ENCODE assay signal across 1 cellular context in genomic region chr12:53005986-53006809, GRCh38.
TF ChIP-seq lines count a peak whose summit lies in the region.

TSS of gene EIF4B (plus strand) at chr12:53006456. CDS start at chr12:53006484, 28 bp downstream.

TF ChIP-seq in GM12878, 131 proteins besides CTCF, POLR2A, EP300 and RAD21 (continued from another document and continues in another):
- TF ChIP-seq RB1 (IDR thresholded peaks at IDR 0.05; ENCODE audit: borderline replicate concordance) (peak; percentile 73; the same call in 1 of the 2 replicates), RCOR1 (conservative IDR thresholded peaks at IDR 0.05; ENCODE audit: low read depth, low read length) (no peak), NR2F1 (conservative IDR thresholded peaks at IDR 0.05) (no peak), PKNOX1 (IDR thresholded peaks at IDR 0.05) (peak; percentile 91), PRDM15 (CRISPR knock-in tag; IDR thresholded peaks at IDR 0.05) (peak; percentile 82), BHLHE40 (IDR thresholded peaks at IDR 0.05; ENCODE audit: borderline replicate concordance in 1 of 2, low read depth in 2 of 2, low read length in 1 of 2) (peak; percentile 85 to 93), TCF12 (IDR thresholded peaks at IDR 0.05; ENCODE audit: low read depth, low read length) (peak; percentile 40; the same call in 1 of the 2 replicates), MEF2B (IDR thresholded peaks at IDR 0.05; ENCODE audit: partially characterized antibody, poor library complexity, severe bottlenecking) (peak; percentile 35), ATF2 (IDR thresholded peaks at IDR 0.05; ENCODE audit: low read length) (no peak), SREBF1 (IDR thresholded peaks at IDR 0.05; ENCODE audit: low read length) (no peak), MXI1 (IDR thresholded peaks at IDR 0.05; ENCODE audit: low read depth, low read length) (peak; percentile 82; the same call in 1 of the 2 replicates), NFIC (IDR thresholded peaks at IDR 0.05; ENCODE audit: low read depth, low read length) (peak; percentile 60; the same call in 1 of the 2 replicates), MYB (IDR thresholded peaks at IDR 0.05; ENCODE audit: borderline replicate concordance, low read depth, low read length) (no peak), CBX5 (IDR thresholded peaks at IDR 0.05; ENCODE audit: low read depth) (peak; percentile 61; the same call in 1 of the 2 replicates), FOS (IDR thresholded peaks at IDR 0.05; ENCODE audit: borderline replicate concordance, extremely low read depth, insufficient read length) (no peak), SREBF2 (IDR thresholded peaks at IDR 0.05; ENCODE audit: low read length) (no peak), TAF1 (IDR thresholded peaks at IDR 0.05; ENCODE audit: borderline replicate concordance, low read depth, low read length) (peak; percentile 91), RFX5 (IDR thresholded peaks at IDR 0.05; ENCODE audit: low read depth, low read length) (peak; percentile 35; the same call in 1 of the 2 replicates), ESRRA (IDR thresholded peaks at IDR 0.05; ENCODE audit: low read length) (0 out of 2 replicates have a peak, but pooled peaks have one; percentile 41), BCL11A (IDR thresholded peaks at IDR 0.05; ENCODE audit: low read depth, low read length) (no peak), USF2 (IDR thresholded peaks at IDR 0.05; ENCODE audit: borderline replicate concordance, low read depth, low read length) (peak; percentile 61), ZNF207 (IDR thresholded peaks at IDR 0.05; ENCODE audit: borderline replicate concordance) (peak; percentile 87), SKIL (IDR thresholded peaks at IDR 0.05; ENCODE audit: low read depth, poor library complexity, severe bottlenecking) (peak; percentile 34), IKZF2 (IDR thresholded peaks at IDR 0.05) (peak; percentile 26 to 28; a peak in 1 of 4 replicates), IRF4 (IDR thresholded peaks at IDR 0.05; ENCODE audit: low read depth, low read length) (no peak), SIX5 (IDR thresholded peaks at IDR 0.05; ENCODE audit: low read depth, low read length, severe bottlenecking) (peak; percentile 23), EGR1 (IDR thresholded peaks at IDR 0.05; ENCODE audit: borderline replicate concordance in 1 of 2, low read depth in 2 of 2, low read length in 2 of 2) (0 out of 3 replicates have a peak, but pooled peaks of 1 of the 2 experiments have one; percentile 4), SRF (IDR thresholded peaks at IDR 0.05; ENCODE audit: low read depth in 2 of 2, low read length in 2 of 2) (no peak), CUX1 (IDR thresholded peaks at IDR 0.05; ENCODE audit: insufficient replicate concordance, low read depth, low read length) (no peak), CHD1 (IDR thresholded peaks at IDR 0.05; ENCODE audit: low read depth, low read length) (no peak), ASH2L (IDR thresholded peaks at IDR 0.05; ENCODE audit: borderline replicate concordance, low read depth) (0 out of 2 replicates have a peak, but pooled peaks have one; percentile 45), USF1 (IDR thresholded peaks at IDR 0.05; ENCODE audit: borderline replicate concordance, extremely low read length, insufficient read depth, low read depth, low read length) (peak; percentile 78), ZNF687 (IDR thresholded peaks at IDR 0.05) (0 out of 2 replicates have a peak, but pooled peaks have one; percentile 35), CHD2 (IDR thresholded peaks at IDR 0.05; ENCODE audit: borderline replicate concordance, low read depth, low read length) (peak; percentile 78)
